13 cellular contexts compared by ENCODE assay signal in the genomic region with DNA sequence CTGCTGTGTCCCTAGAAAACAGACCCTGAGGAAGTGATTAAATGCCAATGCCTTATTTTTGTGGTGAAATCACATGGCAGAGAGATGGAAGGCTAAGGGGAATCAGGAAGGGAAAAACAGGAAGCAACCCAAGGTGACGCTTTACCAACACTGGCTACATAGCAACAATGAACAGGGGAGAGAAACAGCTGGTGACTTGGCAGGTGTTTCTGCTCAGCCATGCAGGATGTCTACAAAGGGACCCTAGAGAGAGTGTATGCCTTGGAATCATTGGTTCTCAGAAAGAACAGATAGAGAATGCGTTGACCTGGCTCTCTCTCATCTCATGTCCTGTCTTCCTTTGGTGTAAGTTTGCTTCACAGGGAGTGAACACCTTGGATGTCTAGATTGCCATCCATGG.
"Had no signal": no experiment of that assay in that cellular context is flagged by ENCODE, and none has a peak within 500 bp of the region (broad histone marks: within the 10 kb centered on the region; RNA-seq: fewer than 3 reads in every experiment).

No MANE protein-coding gene starts in this region.

- H3K27ac ChIP-seq: neural progenitor cell, parathyroid adenoma, skin epidermis, thyroid gland had no signal

- H3K4me1 ChIP-seq: parathyroid adenoma, thyroid gland had no signal

- H3K9ac ChIP-seq: neural progenitor cell, parathyroid adenoma had no signal

- H3K9me3 ChIP-seq: thyroid gland had no signal

- DNase-seq: activated CD4-positive, alpha-beta T cell treated with anti-CD3 and anti-CD28 coated beads, Interleukin-2, amount 50 U/mL, for 1 hour; activated CD4-positive, CD25-positive, alpha-beta regulatory T cell; activated naive CD4-positive, alpha-beta T cell treated with anti-CD3 and anti-CD28 coated beads, Interleukin-2, amount 50 U/mL, for 16 hours; activated T-cell treated with anti-CD3 and anti-CD28 coated beads for 4 hours; erythroblast; left cardiac atrium; midbrain; thyroid gland had no signal

- H3K4me2 ChIP-seq: neural progenitor cell had no signal

- H3K27me3 ChIP-seq: neural progenitor cell, thyroid gland had no signal

- ATAC-seq: activated T-helper 17 cell treated with anti-CD3 and anti-CD28 coated beads, Interleukin-2, amount 50 U/mL, for 72 hours; left cardiac atrium had no signal

- H3K4me3 ChIP-seq: lung, neural progenitor cell, skin epidermis, thyroid gland had no signal

- H3K36me3 ChIP-seq: neural progenitor cell, thyroid gland had no signal

- H3K79me2 ChIP-seq: parathyroid adenoma had no signal

- H2AFZ ChIP-seq: neural progenitor cell, parathyroid adenoma had no signal
